8 cellular contexts compared by ENCODE assay signal in the genomic region with DNA sequence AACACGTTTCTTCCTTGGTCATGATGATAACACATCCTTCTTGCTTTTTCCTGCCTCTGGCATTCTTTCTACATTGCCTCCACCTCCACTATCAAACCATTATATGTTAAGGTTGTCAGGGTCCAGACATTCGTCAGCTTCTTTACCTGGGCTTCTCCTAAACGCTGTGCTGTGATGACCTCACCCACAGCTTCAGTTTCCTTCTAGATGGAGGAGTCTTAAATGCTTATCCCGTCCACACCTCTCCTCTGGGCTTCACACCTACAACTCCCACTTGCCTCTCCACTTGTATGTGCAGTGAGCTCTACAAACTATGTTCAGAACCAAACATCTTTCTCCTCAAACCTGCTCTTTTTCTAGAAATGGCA.
DNase-seq lines count a peak whose midpoint lies in the region; ATAC-seq and TF ChIP-seq lines count a peak whose summit lies in the region.

No MANE protein-coding gene starts in this region.

- H3K4me1 Mint-ChIP-seq in effector memory CD8-positive, alpha-beta T cell (ENCODE audit: low read depth in 2 of 2): peaks cover 16 to 17% of the 10 kb centered on the region in 2 donors

- H3K27me3 Mint-ChIP-seq in effector memory CD8-positive, alpha-beta T cell: no peaks in the 10 kb centered on the region

- no peak overlapping the region for H3K4me3 Mint-ChIP-seq in effector memory CD8-positive, alpha-beta T cell

- peak; percentile 55 for DNase-seq in GM12865 (ENCODE audit: low read depth)
- no peak for DNase-seq in effector memory CD8-positive, alpha-beta T cell
- DNase-seq in retinal pigment epithelial cell (ENCODE audit: low read depth): no peak
- DNase-seq in NCI-H2196 (lab: John Stamatoyannopoulos, UW; ENCODE audit: unreplicated experiment): no peak
- DNase-seq in epidermal melanocyte (ENCODE audit: insufficient read length, low spot score): no peak
- DNase-seq in RPMI8226: no peak
- DNase-seq in activated CD4-positive, CD25-positive, alpha-beta regulatory T cell treated with anti-CD3 and anti-CD28 coated beads, Interleukin-2, amount 50 U/mL, for 72 hours: no peak

- no peaks in the 10 kb centered on the region for H3K9me3 Mint-ChIP-seq in effector memory CD8-positive, alpha-beta T cell

- H3K4me3 ChIP-seq in GM12865 (ENCODE audit: low read depth, low read length) (peak overlapping the region; percentile 69), retinal pigment epithelial cell (ENCODE audit: low read length) (peak overlapping the region; percentile 77)

- H3K27ac Mint-ChIP-seq in effector memory CD8-positive, alpha-beta T cell: no peak overlapping the region

- peaks cover 15% of the 10 kb centered on the region for H3K36me3 Mint-ChIP-seq in effector memory CD8-positive, alpha-beta T cell (ENCODE audit: insufficient read depth)

- ATAC-seq in HG03520 (IDR thresholded peaks at IDR 0.05; ENCODE audit: unreplicated experiment): peak; percentile 4
- peak; percentile 6 for ATAC-seq in effector memory CD8-positive, alpha-beta T cell (replicated peaks)

- TF ChIP-seq CTCF in GM12865 (IDR thresholded peaks at IDR 0.05; ENCODE audit: insufficient read depth, low read depth, low read length, missing control alignments): no peak
- TF ChIP-seq CTCF in retinal pigment epithelial cell (conservative IDR thresholded peaks at IDR 0.05; ENCODE audit: low read depth, low read length): no peak
